In genomic region chr14:73827190-73827589, GRCh38 we compare ENCODE assay signal across 7 cellular contexts. TPM values are rescaled to one million over a fixed set of nuclear protein-coding genes. Genes with fewer than 3 reads are reported as not detected.
DNase-seq lines count a peak whose midpoint lies in the region; TF ChIP-seq lines count a peak whose summit lies in the region.
"Not testable (repeated sequence)": the region's sequence is repeated elsewhere in the genome, so short reads cannot be mapped to it uniquely, and the experiment has no call there.

No MANE protein-coding gene starts in this region.

- not testable (repeated sequence) for H2BK5ac ChIP-seq in mesenchymal stem cell (ENCODE audit: low read depth, low read length, poor library complexity, severe bottlenecking)

- peak overlapping the region; percentile 62 for H2AK5ac ChIP-seq in mesenchymal stem cell (ENCODE audit: low read length, severe bottlenecking)

- not testable (repeated sequence) for H3K23ac ChIP-seq in mesenchymal stem cell (ENCODE audit: low read length in 2 of 2)

- not testable (repeated sequence) for DNase-seq in BJ (ENCODE audit: low read depth); GM13976 (ENCODE audit: low spot score); NB4 (ENCODE audit: low read depth); MCF 10A (ENCODE audit: unreplicated experiment); fibroblast of pulmonary artery (ENCODE audit: low read depth); mesenchymal stem cell

- not testable (repeated sequence) for H4K91ac ChIP-seq in mesenchymal stem cell (ENCODE audit: low read length)

- in situ Hi-C loops in GM13976 (cut with MboI; ENCODE audit: low sequenced_read_pairs, unreplicated experiment) = loop anchor here (5.0 kb wide), 1 partner anchor 100 kb away; no protein-coding TSS in a partner anchor

- 82% methylated on average over 5 of the region's 7 CpGs for WGBS in mesenchymal stem cell

- H2BK15ac ChIP-seq in mesenchymal stem cell (ENCODE audit: low read depth, poor library complexity, severe bottlenecking) = not testable (repeated sequence)

- H3K9me3 ChIP-seq in mesenchymal stem cell (ENCODE audit: control insufficient read depth, low read length) = not testable (repeated sequence)

- H3K79me1 ChIP-seq in mesenchymal stem cell (replicated peaks; ENCODE audit: low read length, poor library complexity, severe bottlenecking) = not testable (repeated sequence)

- CTCF ChIA-PET in BJ (lab: Yijun Ruan, JAX) = interaction anchor here (0.7 to 7.2 kb wide), 14 partner anchors 18 to 104 kb away, joined by 3 to 45 read pairs (median 6); partner anchors contain the start of gene PTGR2
- CTCF ChIA-PET in MCF 10A (lab: Yijun Ruan, JAX) = interaction anchor here (0.6 to 8.1 kb wide), 14 partner anchors 25 to 318 kb away, joined by 3 to 68 read pairs (median 4); no protein-coding TSS in a partner anchor

- H3K9ac ChIP-seq in mesenchymal stem cell (ENCODE audit: low read length) = not testable (repeated sequence)

- H2BK120ac ChIP-seq in mesenchymal stem cell (ENCODE audit: low read depth, low read length) = not testable (repeated sequence)

- H4K8ac ChIP-seq in mesenchymal stem cell (ENCODE audit: low read length) = not testable (repeated sequence)

- H3K4me3 Mint-ChIP-seq in MCF 10A (ENCODE audit: unreplicated experiment) = not testable (repeated sequence)

- H3K14ac ChIP-seq in mesenchymal stem cell (ENCODE audit: low read length in 2 of 2) = not testable (repeated sequence)

- not testable (repeated sequence) for H3K36me3 Mint-ChIP-seq in MCF 10A (ENCODE audit: insufficient read depth, unreplicated experiment)

- TF ChIP-seq CTCF in BJ (IDR thresholded peaks at IDR 0.05; ENCODE audit: insufficient read depth, low read depth, low read length) (peak; percentile 31; the same call in 1 of the 2 replicates), GM13976 (IDR thresholded peaks at IDR 0.05; ENCODE audit: borderline replicate concordance, control extremely low read depth, extremely low read depth, insufficient read depth, missing control alignments) (peak; percentile 30), NB4 (IDR thresholded peaks at IDR 0.05; ENCODE audit: low read depth, low read length) (peak; percentile 27), VCaP (conservative IDR thresholded peaks at IDR 0.05) (peak; percentile 40), MCF 10A (IDR thresholded peaks at IDR 0.05; ENCODE audit: unreplicated experiment) (peak; percentile 22), fibroblast of pulmonary artery (IDR thresholded peaks at IDR 0.05; ENCODE audit: low read length, missing control alignments) (peak; percentile 33)

- H3K27ac ChIP-seq in VCaP; mesenchymal stem cell (ENCODE audit: low read length, poor library complexity, severe bottlenecking): not testable (repeated sequence)

- peaks cover 19% of the 10 kb centered on the region for H3K4me1 Mint-ChIP-seq in MCF 10A (ENCODE audit: insufficient read depth, unreplicated experiment)

- H3K4me3 ChIP-seq in BJ (ENCODE audit: low read depth, low read length); NB4 (ENCODE audit: low read depth, low read length); fibroblast of pulmonary artery (replicated peaks; ENCODE audit: low read depth, low read length); mesenchymal stem cell (ENCODE audit: insufficient read depth in 1 of 2, low read depth in 1 of 2, low read length in 2 of 2): not testable (repeated sequence)

- H2BK12ac ChIP-seq in mesenchymal stem cell (ENCODE audit: low read length in 2 of 2) = not testable (repeated sequence)

- not testable (repeated sequence) for H2AFZ ChIP-seq in mesenchymal stem cell (ENCODE audit: low read depth, low read length)

- not testable (repeated sequence) for H3K36me3 ChIP-seq in BJ (ENCODE audit: control insufficient read depth, insufficient read depth, low read length); mesenchymal stem cell (ENCODE audit: control insufficient read depth in 1 of 2, insufficient read depth in 2 of 2, low read depth in 1 of 2, low read length in 2 of 2)

- not testable (repeated sequence) for H3K4me2 ChIP-seq in mesenchymal stem cell (ENCODE audit: low read length, poor library complexity, severe bottlenecking)

- peaks cover 18% of the 10 kb centered on the region for H3K4me1 ChIP-seq in mesenchymal stem cell (ENCODE audit: control insufficient read depth, insufficient read depth, low read depth, low read length)

- not testable (repeated sequence) for H3K9me3 Mint-ChIP-seq in MCF 10A (ENCODE audit: unreplicated experiment)

- not testable (repeated sequence) for H3K4ac ChIP-seq in mesenchymal stem cell (ENCODE audit: low read depth in 1 of 2, low read length in 2 of 2)

- H3K27me3 ChIP-seq in BJ (ENCODE audit: control insufficient read depth, insufficient read depth, low read length); mesenchymal stem cell (ENCODE audit: control insufficient read depth in 1 of 2, insufficient read depth in 1 of 2, low read length in 2 of 2): not testable (repeated sequence)

- POLR2A ChIA-PET in BJ (lab: Charles Lee) = not testable (repeated sequence)
- POLR2A ChIA-PET in MCF 10A (lab: Yijun Ruan, JAX) = interaction anchor here (1.0 to 10.1 kb wide), 6 partner anchors 23 to 114 kb away, joined by 4 to 122 read pairs (median 48); a partner anchor contains a TSS

- not testable (repeated sequence) for H3K18ac ChIP-seq in mesenchymal stem cell (ENCODE audit: low read depth in 1 of 2, low read length in 2 of 2)

- TF ChIP-seq POLR2A in NB4 (IDR thresholded peaks at IDR 0.05; ENCODE audit: extremely low read depth, insufficient read length) = not testable (repeated sequence)

- not testable (repeated sequence) for H3K27me3 Mint-ChIP-seq in MCF 10A (ENCODE audit: insufficient read depth, unreplicated experiment)

- intact Hi-C loops in MCF 10A (cut with micrococcal nuclease) = loop anchor here (5.0 kb wide), 1 partner anchor 85 kb away; no protein-coding TSS in a partner anchor

- not testable (repeated sequence) for BruUV-seq in MCF 10A (replicated peaks; lab: Mats Ljungman, UMichigan)

- H3K27ac Mint-ChIP-seq in MCF 10A (ENCODE audit: low read depth, unreplicated experiment) = not testable (repeated sequence)

RNA-seq across cellular contexts. Expression of gene PTGR2, which starts 24.4 kb away (rescaled TPM):
- polyA plus RNA-seq in BJ (2011; rRNA removed) = 1.3 and 3.0 TPM in 2 replicates
- polyA minus RNA-seq in BJ (2011; rRNA and poly(A)+ RNA removed) = 0.85 and 1.8 TPM in 2 replicates
- total RNA-seq in MCF 10A (2022) = 9.2 and 13.1 TPM in 2 replicates
- 4.0 TPM for polyA plus RNA-seq in mesenchymal stem cell (2013, experiment 1 of 2)
- polyA plus RNA-seq in mesenchymal stem cell (2013, experiment 2 of 2) = 3.8 TPM

RNA-seq across cellular contexts. Expression of gene ZNF410, which starts 59.5 kb away (rescaled TPM):
- 44.8 and 61.4 TPM in 2 replicates for polyA plus RNA-seq in BJ (2011; rRNA removed)
- 31.2 and 39.0 TPM in 2 replicates for polyA minus RNA-seq in BJ (2011; rRNA and poly(A)+ RNA removed)
- 74.0 and 76.0 TPM in 2 replicates for total RNA-seq in MCF 10A (2022)
- 19.6 TPM for polyA plus RNA-seq in mesenchymal stem cell (2013, experiment 1 of 2)
- 20.9 TPM for polyA plus RNA-seq in mesenchymal stem cell (2013, experiment 2 of 2)
